In the genomic region with DNA sequence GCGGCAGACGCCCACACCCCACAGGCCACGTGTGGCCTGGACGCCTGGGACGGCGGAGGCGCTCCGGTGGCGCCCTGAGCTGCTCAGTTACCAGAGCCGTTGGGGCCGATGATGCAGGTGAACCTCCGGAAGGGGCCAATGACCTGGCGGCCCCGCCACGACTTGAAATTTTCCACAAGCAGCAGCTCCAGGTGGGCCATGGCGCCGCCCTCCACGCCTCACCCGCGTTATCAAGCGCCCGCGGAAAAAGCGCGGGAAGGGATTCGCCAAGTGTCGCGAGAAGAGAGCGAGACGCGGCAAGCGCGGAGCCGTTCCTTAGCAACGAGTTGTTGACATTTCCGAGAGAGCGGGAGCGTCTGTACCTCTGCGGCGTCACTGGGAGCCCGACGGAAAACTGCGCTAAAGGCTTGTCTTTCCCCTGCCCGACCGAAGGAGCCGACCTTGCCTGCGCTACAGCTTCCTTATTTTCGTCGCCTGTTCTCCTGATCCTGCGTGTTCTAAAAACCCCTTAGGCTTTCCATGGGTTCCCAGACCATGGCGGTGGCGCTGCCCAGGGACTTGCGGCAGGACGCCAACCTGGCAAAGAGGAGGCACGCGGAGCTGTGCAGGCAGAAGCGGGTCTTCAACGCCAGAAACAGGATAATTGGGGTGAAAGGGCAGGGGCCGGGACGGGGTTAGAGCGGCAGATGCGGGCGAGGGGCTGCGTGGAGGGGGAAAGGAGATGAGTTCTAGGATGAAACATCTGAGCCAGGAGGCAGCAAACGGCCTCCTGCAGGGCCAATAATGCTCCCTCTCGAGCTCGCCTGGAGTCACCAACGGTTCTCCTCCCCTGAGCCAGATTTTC, we compare ENCODE assay signal across 8 cellular contexts. TPM values are rescaled to one million over a fixed set of nuclear protein-coding genes. Genes with fewer than 3 reads are reported as not detected.
DNase-seq lines count a peak whose midpoint lies in the region; FAIRE-seq and TF ChIP-seq lines count a peak whose summit lies in the region.

A gene with protein sequence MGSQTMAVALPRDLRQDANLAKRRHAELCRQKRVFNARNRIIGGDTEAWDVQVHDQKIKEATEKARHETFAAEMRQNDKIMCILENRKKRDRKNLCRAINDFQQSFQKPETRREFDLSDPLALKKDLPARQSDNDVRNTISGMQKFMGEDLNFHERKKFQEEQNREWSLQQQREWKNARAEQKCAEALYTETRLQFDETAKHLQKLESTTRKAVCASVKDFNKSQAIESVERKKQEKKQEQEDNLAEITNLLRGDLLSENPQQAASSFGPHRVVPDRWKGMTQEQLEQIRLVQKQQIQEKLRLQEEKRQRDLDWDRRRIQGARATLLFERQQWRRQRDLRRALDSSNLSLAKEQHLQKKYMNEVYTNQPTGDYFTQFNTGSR (plus strand): TSS at position 326 of the 844 bp plus-strand sequence. CDS start 194 bp downstream, at position 520.
A gene with protein sequence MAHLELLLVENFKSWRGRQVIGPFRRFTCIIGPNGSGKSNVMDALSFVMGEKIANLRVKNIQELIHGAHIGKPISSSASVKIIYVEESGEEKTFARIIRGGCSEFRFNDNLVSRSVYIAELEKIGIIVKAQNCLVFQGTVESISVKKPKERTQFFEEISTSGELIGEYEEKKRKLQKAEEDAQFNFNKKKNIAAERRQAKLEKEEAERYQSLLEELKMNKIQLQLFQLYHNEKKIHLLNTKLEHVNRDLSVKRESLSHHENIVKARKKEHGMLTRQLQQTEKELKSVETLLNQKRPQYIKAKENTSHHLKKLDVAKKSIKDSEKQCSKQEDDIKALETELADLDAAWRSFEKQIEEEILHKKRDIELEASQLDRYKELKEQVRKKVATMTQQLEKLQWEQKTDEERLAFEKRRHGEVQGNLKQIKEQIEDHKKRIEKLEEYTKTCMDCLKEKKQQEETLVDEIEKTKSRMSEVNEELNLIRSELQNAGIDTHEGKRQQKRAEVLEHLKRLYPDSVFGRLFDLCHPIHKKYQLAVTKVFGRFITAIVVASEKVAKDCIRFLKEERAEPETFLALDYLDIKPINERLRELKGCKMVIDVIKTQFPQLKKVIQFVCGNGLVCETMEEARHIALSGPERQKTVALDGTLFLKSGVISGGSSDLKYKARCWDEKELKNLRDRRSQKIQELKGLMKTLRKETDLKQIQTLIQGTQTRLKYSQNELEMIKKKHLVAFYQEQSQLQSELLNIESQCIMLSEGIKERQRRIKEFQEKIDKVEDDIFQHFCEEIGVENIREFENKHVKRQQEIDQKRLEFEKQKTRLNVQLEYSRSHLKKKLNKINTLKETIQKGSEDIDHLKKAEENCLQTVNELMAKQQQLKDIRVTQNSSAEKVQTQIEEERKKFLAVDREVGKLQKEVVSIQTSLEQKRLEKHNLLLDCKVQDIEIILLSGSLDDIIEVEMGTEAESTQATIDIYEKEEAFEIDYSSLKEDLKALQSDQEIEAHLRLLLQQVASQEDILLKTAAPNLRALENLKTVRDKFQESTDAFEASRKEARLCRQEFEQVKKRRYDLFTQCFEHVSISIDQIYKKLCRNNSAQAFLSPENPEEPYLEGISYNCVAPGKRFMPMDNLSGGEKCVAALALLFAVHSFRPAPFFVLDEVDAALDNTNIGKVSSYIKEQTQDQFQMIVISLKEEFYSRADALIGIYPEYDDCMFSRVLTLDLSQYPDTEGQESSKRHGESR (minus strand): TSS at position 232 of the 844 bp plus-strand sequence. CDS start 32 bp downstream, at position 200.

- WGBS in esophagus muscularis mucosa = 7% methylated on average over 47 of the region's 68 CpGs

- H3K27me3 ChIP-seq in esophagus muscularis mucosa (peaks cover 0 to 30% (median 0%) of the 10 kb centered on the region in 4 donors), muscle layer of duodenum (ENCODE audit: low read depth, low read length) (no peaks in the 10 kb centered on the region)

- H3K4me1 ChIP-seq in esophagus muscularis mucosa (peaks cover 6 to 18% (median 15%) of the 10 kb centered on the region in 4 donors), muscle layer of duodenum (ENCODE audit: control insufficient read depth in 1 of 2, insufficient read depth in 2 of 2, low read length in 2 of 2) (peaks cover 0 to 5% of the 10 kb centered on the region in 2 donors)

- TF ChIP-seq EP300 in esophagus muscularis mucosa (IDR thresholded peaks at IDR 0.05) = no peak

- H3K36me3 ChIP-seq in esophagus muscularis mucosa = no peaks in the 10 kb centered on the region
- no peaks in the 10 kb centered on the region for H3K36me3 ChIP-seq in muscle layer of duodenum (ENCODE audit: control insufficient read depth in 1 of 2, insufficient read depth in 2 of 2, low read length in 2 of 2)

- no peak for TF ChIP-seq POLR2A in esophagus muscularis mucosa (IDR thresholded peaks at IDR 0.05; ENCODE audit: low read depth)

- intact Hi-C loops in esophagus muscularis mucosa (cut with DNase I) = no loop called here

- no peak for TF ChIP-seq CTCF in esophagus muscularis mucosa (IDR thresholded peaks at IDR 0.05)

- H3K27ac ChIP-seq in esophagus muscularis mucosa (replicated peaks in 1 of 4) (peak within 1 kb of the TSS in 2 of 4 donors; percentile 30 to 39), muscle layer of duodenum (ENCODE audit: low read length) (no peak within 1 kb of the TSS)

- H3K9me3 ChIP-seq in esophagus muscularis mucosa (no peaks in the 10 kb centered on the region), muscle layer of duodenum (ENCODE audit: control insufficient read depth in 1 of 2, low read length in 2 of 2) (no peaks in the 10 kb centered on the region)

- DNase-seq in AG08395 (ENCODE audit: low spot score) (peak; percentile 79), HCEC 1CT (peak; percentile 81), NOMO-1 (lab: John Stamatoyannopoulos, UW; ENCODE audit: unreplicated experiment in 2 of 2) (peak; percentile 94 to 95), esophagus muscularis mucosa (ENCODE audit: extremely low spot score) (no peak), HTR-8/SVneo (ENCODE audit: insufficient read length, low spot score) (no peak)
- DNase-seq in activated T-cell treated with anti-CD3 and anti-CD28 coated beads, Interleukin-2, amount 50 U/mL, for 1 hour = peak; percentile 80
- DNase-seq in stimulated activated CD8-positive, alpha-beta memory T cell treated with anti-CD3 and anti-CD28 coated beads, Interleukin-4, amount 100 ng/mL, for 1 hour (ENCODE audit: low read depth in 2 of 2, low spot score in 1 of 2) = peak; percentile 30 to 68

- no peak for FAIRE-seq in HTR-8/SVneo (lab: Jason Lieb, UNC)

- H3K4me3 ChIP-seq in esophagus muscularis mucosa (peak within 1 kb of the TSS; percentile 48 to 63 (median 53)), muscle layer of duodenum (ENCODE audit: low read depth in 1 of 2, low read length in 2 of 2) (peak within 1 kb of the TSS; percentile 67 to 77)

RNA-seq across cellular contexts. Expression of the first gene that starts in this region (rescaled TPM):
- total RNA-seq in esophagus muscularis mucosa = not detected

RNA-seq across cellular contexts. Expression of the second gene that starts in this region (rescaled TPM):
- under 1 TPM in 1 of 4 donors, not detected in 3; 0.13 TPM for total RNA-seq in esophagus muscularis mucosa

Comparison
In these comparisons a context has a peak if more than half of its experiments do, and no peak if none do; other contexts are left out.
1. DNase-seq: peak in AG08395 (single experiment), HCEC 1CT (single experiment), NOMO-1 (2 of 2), activated T-cell treated with anti-CD3 and anti-CD28 coated beads, Interleukin-2, amount 50 U/mL, for 1 hour (single experiment) and stimulated activated CD8-positive, alpha-beta memory T cell treated with anti-CD3 and anti-CD28 coated beads, Interleukin-4, amount 100 ng/mL, for 1 hour (2 of 2); none in esophagus muscularis mucosa (single experiment) and HTR-8/SVneo (single experiment).